8 cellular contexts compared by ENCODE assay signal in the genomic region with DNA sequence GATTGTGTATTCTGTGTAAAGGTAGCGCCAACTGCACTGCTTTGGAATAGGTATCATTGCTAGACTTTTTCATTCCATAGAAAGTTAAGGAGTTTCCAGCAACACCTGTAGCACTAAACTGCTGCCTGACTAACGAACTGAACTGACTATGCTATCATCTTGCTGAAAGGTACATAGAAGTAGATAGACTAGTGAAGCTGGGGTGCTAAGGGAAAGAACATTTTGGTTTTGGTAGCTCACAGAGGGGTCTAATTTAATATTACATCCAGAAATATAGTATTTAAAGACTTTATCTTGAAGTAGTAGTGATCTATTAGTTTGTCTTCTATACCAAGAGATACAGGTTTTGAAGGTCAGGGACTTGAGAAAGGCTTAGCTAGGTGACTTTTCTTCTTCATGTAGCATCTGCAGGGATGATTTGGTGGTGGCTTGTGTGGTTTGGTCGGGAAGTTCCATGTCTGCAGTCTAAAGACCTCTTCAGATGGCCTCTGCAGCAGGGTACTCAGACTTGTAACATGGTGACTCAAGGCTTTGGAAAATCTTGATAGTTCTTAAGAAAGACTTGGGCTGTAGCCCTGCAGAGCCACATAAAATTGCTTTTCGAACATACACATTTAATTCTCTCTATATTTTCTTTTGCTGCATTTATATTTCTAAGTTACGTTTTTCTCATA. TPM values are rescaled to one million over a fixed set of nuclear protein-coding genes. Genes with fewer than 3 reads are reported as not detected.
DNase-seq lines count a peak whose midpoint lies in the region; ATAC-seq, FAIRE-seq and TF ChIP-seq lines count a peak whose summit lies in the region.

No MANE protein-coding gene starts in this region.

- WGBS in transverse colon (ENCODE audit: low coverage in 1 of 2), 2 donors = 69 to 77% methylated on average over 5 of the region's 5 CpGs
- WGBS in HepG2 (ENCODE audit: low lambda C conversion rate) = 92% methylated on average over 5 of the region's 5 CpGs

- H3K9me3 ChIP-seq in transverse colon = no peaks in the 10 kb centered on the region
- H3K9me3 ChIP-seq in HepG2 (ENCODE audit: low read length) = no peaks in the 10 kb centered on the region

- TF ChIP-seq POLR2A in transverse colon (IDR thresholded peaks at IDR 0.05) (no peak), HepG2 (IDR thresholded peaks at IDR 0.05; ENCODE audit: insufficient read depth in 1 of 2, low read depth in 2 of 2, low read length in 2 of 2) (no peak)

- no TSS peak for BruUV-seq in HepG2 (replicated peaks; lab: Mats Ljungman, UMichigan)

- intact Hi-C loops in transverse colon (cut with DNase I; ENCODE audit: low total_unique reads) (no loop called here), HepG2 (cut with micrococcal nuclease; ENCODE audit: unreplicated experiment) (no loop called here)

- TF ChIP-seq CTCF in fibroblast of the aortic adventitia (IDR thresholded peaks at IDR 0.05; ENCODE audit: insufficient read depth, low read length) = no peak
- no peak for TF ChIP-seq CTCF in transverse colon (IDR thresholded peaks at IDR 0.05)
- no peak for TF ChIP-seq CTCF in HepG2 (CRISPR knock-in tag; IDR thresholded peaks at IDR 0.05)

- no peak overlapping the region for H3K9ac ChIP-seq in HepG2 (ENCODE audit: insufficient read depth, low read depth, low read length)

- no peak for FAIRE-seq in HepG2 (lab: Jason Lieb, UNC)

- peaks cover 98% of the 10 kb centered on the region for H3K79me2 ChIP-seq in HepG2 (ENCODE audit: insufficient read depth, low read length)

- TF ChIP-seq EP300 in transverse colon (IDR thresholded peaks at IDR 0.05; ENCODE audit: low read depth) = no peak
- no peak for TF ChIP-seq EP300 in HepG2 (IDR thresholded peaks at IDR 0.05; ENCODE audit: low read depth in 2 of 2, low read length in 2 of 2)
- no peak for TF ChIP-seq EP300 in HepG2 (CRISPR knock-in tag; IDR thresholded peaks at IDR 0.05; ENCODE audit: borderline replicate concordance)

- H4K20me1 ChIP-seq in HepG2 (ENCODE audit: insufficient read depth, low read length) = peaks cover 66% of the 10 kb centered on the region

- H3K4me1 ChIP-seq in transverse colon (peaks cover 42 to 95% (median 80%) of the 10 kb centered on the region in 4 donors), HepG2 (ENCODE audit: insufficient read depth, low read length) (peaks cover 59% of the 10 kb centered on the region)

- H3K36me3 ChIP-seq in transverse colon (no peaks in the 10 kb centered on the region), HepG2 (replicated peaks in 1 of 2; ENCODE audit: control insufficient read depth in 1 of 2, insufficient read depth in 2 of 2, low read length in 2 of 2) (no peaks in the 10 kb centered on the region; a peak in 1 of 5 replicates)

- in situ Hi-C loops in transverse colon (cut with MboI; ENCODE audit: low pct_ligation_motif_present in 1 of 4, low pct_unique_long_range_greater_than_20kb in 1 of 4, low sequenced_read_pairs in 3 of 4) = no loop called here
- in situ Hi-C loops in HepG2 (cut with HindIII; ENCODE audit: extremely low pct_ligation_motif_present, low pct_unique_long_range_greater_than_20kb) = no loop called here

- no peaks in the 10 kb centered on the region for H3K27me3 Mint-ChIP-seq in T-cell

- peak overlapping the region; percentile 40 to 66 (median 66) for H3K4me3 Mint-ChIP-seq in T-cell

- H3K4me3 ChIP-seq in fibroblast of the aortic adventitia (ENCODE audit: low read depth, low read length) (no peak overlapping the region), transverse colon (no peak overlapping the region), HepG2 (replicated peaks in 1 of 3; ENCODE audit: insufficient read depth in 1 of 3, low read depth in 2 of 3, low read length in 3 of 3) (no peak overlapping the region)

- no peaks in the 10 kb centered on the region for H3K27me3 ChIP-seq in transverse colon
- no peaks in the 10 kb centered on the region for H3K27me3 ChIP-seq in HepG2 (ENCODE audit: control insufficient read depth in 1 of 2, insufficient read depth in 2 of 2, low read length in 2 of 2)

- H3K36me3 Mint-ChIP-seq in T-cell = peaks cover 4% of the 10 kb centered on the region

- H2AFZ ChIP-seq in HepG2 (ENCODE audit: low read length) = no peak overlapping the region

- H3K4me1 Mint-ChIP-seq in T-cell = peaks cover 87 to 93% (median 91%) of the 10 kb centered on the region in 3 donors

- CTCF ChIA-PET in T-cell (lab: Charles Lee) = interaction anchor here in 1 of 2 donors (0.6 to 1.0 kb wide), 3 partner anchors 18 to 503 kb away, joined by 3 to 4 read pairs (median 4); no protein-coding TSS in a partner anchor
- CTCF ChIA-PET in HepG2 (lab: Yijun Ruan, JAX; ENCODE audit: low intra/inter-chr PET ratio, low total read pairs) = no interaction called here

- DNase-seq in activated effector memory CD4-positive, alpha-beta T cell treated with anti-CD3 and anti-CD28 coated beads, Interleukin-2, amount 50 U/mL, for 16 hours = peak; percentile 72
- DNase-seq in activated effector memory CD4-positive, alpha-beta T cell treated with Interleukin-2 at 50 U/mL for 16 hours = no peak
- DNase-seq in T-cell = peak in 1 of 34 experiments; percentile 14
- peak; percentile 22 for DNase-seq in fibroblast of the aortic adventitia (ENCODE audit: low read depth)
- DNase-seq in transverse colon = no peak
- no peak for DNase-seq in HT-29 (ENCODE audit: low spot score)
- no peak for DNase-seq in HepG2 (ENCODE audit: low spot score)
- no peak for DNase-seq in NCI-H2196 (lab: John Stamatoyannopoulos, UW; ENCODE audit: unreplicated experiment)

- ATAC-seq in T-cell (replicated peaks in 1 of 4) (peak in 1 of 4 experiments; percentile 62), HepG2 (no peak)

- no peaks in the 10 kb centered on the region for H3K9me3 Mint-ChIP-seq in T-cell

- no peak for TF ChIP-seq RAD21 in HepG2 (CRISPR knock-in tag; IDR thresholded peaks at IDR 0.05)

- peak overlapping the region; percentile 65 to 76 (median 69) for H3K27ac ChIP-seq in transverse colon
- no peak overlapping the region for H3K27ac ChIP-seq in HepG2 (ENCODE audit: extremely low read length, insufficient read depth, low read length)

- H3K27ac Mint-ChIP-seq in T-cell = peak overlapping the region; percentile 58 to 68

- POLR2A ChIA-PET in T-cell (lab: Charles Lee) = interaction anchor here in 1 of 2 donors (0.6 kb wide), 1 partner anchor 21 kb away, joined by 3 read pairs; no protein-coding TSS in a partner anchor
- POLR2A ChIA-PET in HepG2 (lab: Yijun Ruan, JAX) = interaction anchor here (1.5 kb wide), 1 partner anchor 10 kb away, joined by 3 read pairs; a partner anchor contains a TSS

- H3K4me2 ChIP-seq in HepG2 (ENCODE audit: low read depth, low read length) = no peak overlapping the region

TF ChIP-seq in HepG2, 621 proteins besides CTCF, POLR2A, EP300 and RAD21:
- no peak for TF ChIP-seq ISX (CRISPR knock-in tag; conservative IDR thresholded peaks at IDR 0.05)

RNA-seq across cellular contexts. Expression of a gene that starts 10.2 kb away (rescaled TPM):
- total RNA-seq in T-cell (100 to 1,000 TPM; 103 to 119 (median 111) TPM), fibroblast of the aortic adventitia (ENCODE audit: low replicate concordance) (96.6 and 113 TPM in 2 replicates), transverse colon (100 to 1,000 TPM in 2 of 4 donors, 10 to 100 TPM in 2; 59.1 to 136 (median 107) TPM), HepG2 (2016; rRNA removed; fragmentation: Illumina TruSeq; extraction: Trizol) (45.2 and 50.1 TPM in 2 replicates)
- 33.5 and 39.9 TPM in 2 replicates for total RNA-seq in HT-29 (2014; rRNA removed; shearing (Covaris generic))
- 43.4 and 52.1 TPM in 2 replicates for total RNA-seq in HepG2 (2016; cell fraction: cytosol; rRNA removed; fragmentation: Illumina TruSeq; extraction: Trizol; ENCODE audit: low read depth)
- total RNA-seq in HepG2 (2016; cell fraction: insoluble cytoplasmic fraction; rRNA removed; fragmentation: Illumina TruSeq; extraction: Trizol) = 46.6 and 50.2 TPM in 2 replicates
- total RNA-seq in HepG2 (2016; cell fraction: membrane; rRNA removed; fragmentation: Illumina TruSeq; extraction: Trizol) = 44.9 and 52.8 TPM in 2 replicates
- total RNA-seq in HepG2 (2016; cell fraction: nucleus; rRNA removed; fragmentation: Illumina TruSeq; extraction: Trizol) = 88.3 and 90.7 TPM in 2 replicates
- polyA plus RNA-seq in HepG2 (2011; rRNA removed) = 19.1 and 21.9 TPM in 2 replicates
- 6.0 and 9.0 TPM in 2 replicates for polyA plus RNA-seq in HepG2 (2011; cell fraction: cytosol; rRNA removed)
- 22.1 and 28.2 TPM in 2 replicates for polyA plus RNA-seq in HepG2 (2011; cell fraction: nucleus; rRNA removed)
- 30.3 and 36.0 TPM in 2 replicates for polyA plus RNA-seq in HepG2 (2012)
- 1.9 and 2.2 TPM in 2 replicates for polyA plus RNA-seq in HepG2 (2016; cell fraction: cytosol; fragmentation: Illumina TruSeq; extraction: Trizol; ENCODE audit: low read depth)
- 46.2 and 47.6 TPM in 2 replicates for polyA plus RNA-seq in HepG2 (2016; cell fraction: insoluble cytoplasmic fraction; fragmentation: Illumina TruSeq; extraction: Trizol; ENCODE audit: low read depth)
- 7.1 and 7.5 TPM in 2 replicates for polyA plus RNA-seq in HepG2 (2016; cell fraction: membrane; fragmentation: Illumina TruSeq; extraction: Trizol; ENCODE audit: low read depth)
- 113 and 116 TPM in 2 replicates for polyA plus RNA-seq in HepG2 (2016; cell fraction: nucleus; fragmentation: Illumina TruSeq; extraction: Trizol; ENCODE audit: insufficient read depth, low read depth)
- 7.6 and 10.3 TPM in 2 replicates for polyA minus RNA-seq in HepG2 (2011; rRNA and poly(A)+ RNA removed; ENCODE audit: low replicate concordance)
- polyA minus RNA-seq in HepG2 (2011; cell fraction: cytosol; rRNA and poly(A)+ RNA removed) = 25.9 and 29.5 TPM in 2 replicates
- 153 and 155 TPM in 2 replicates for polyA minus RNA-seq in HepG2 (2011; cell fraction: nucleus; rRNA and poly(A)+ RNA removed)

Comparison
In these comparisons a context has a peak if more than half of its experiments do, and no peak if none do; other contexts are left out.
1. DNase-seq: peak in activated effector memory CD4-positive, alpha-beta T cell treated with anti-CD3 and anti-CD28 coated beads, Interleukin-2, amount 50 U/mL, for 16 hours (single experiment) and fibroblast of the aortic adventitia (single experiment); none in activated effector memory CD4-positive, alpha-beta T cell treated with Interleukin-2 at 50 U/mL for 16 hours (single experiment), transverse colon (single experiment), HT-29 (single experiment), HepG2 (single experiment) and NCI-H2196 (single experiment).